ENCODE assay signal across 27 cellular contexts in genomic region chr12:68560823-68561422, GRCh38. TPM values are rescaled to one million over a fixed set of nuclear protein-coding genes. Genes with fewer than 3 reads are reported as not detected.
DNase-seq lines count a peak whose midpoint lies in the region; ATAC-seq, FAIRE-seq and TF ChIP-seq lines count a peak whose summit lies in the region.
"Had no signal": no experiment of that assay in that cellular context is flagged by ENCODE, and none has a peak within 500 bp of the region (broad histone marks: within the 10 kb centered on the region; RNA-seq: fewer than 3 reads in every experiment).

No MANE protein-coding gene starts in this region.

- no peak for FAIRE-seq in H54 (lab: Jason Lieb, UNC)
- FAIRE-seq: colon, GM18507 had no signal

- H3K4me3 Mint-ChIP-seq in GM23338: no peak overlapping the region
- H3K4me3 Mint-ChIP-seq: activated CD8-positive, alpha-beta T cell treated with anti-CD3 and anti-CD28 coated beads, Interleukin-2, amount 10 ng/mL, durations not matched to agents 7 days and 5 days; activated T-cell treated with anti-CD3 and anti-CD28 coated beads, Interleukin-2, amount 50 U/mL, for 24 hours had no signal

- H3K9me3 ChIP-seq in AG04450 (ENCODE audit: control insufficient read depth, insufficient read depth, low read length) (no peaks in the 10 kb centered on the region), colonic mucosa (no peaks in the 10 kb centered on the region), mucosa of rectum (ENCODE audit: control insufficient read depth in 2 of 2, low read length in 2 of 2) (no peaks in the 10 kb centered on the region)
- H3K9me3 ChIP-seq: breast epithelium, upper lobe of right lung had no signal

- intact Hi-C loops in colonic mucosa (cut with DNase I): no loop called here

- POLR2A ChIA-PET in AG04450 (lab: Yijun Ruan, JAX): no interaction called here

- no peak overlapping the region for H3K4me2 ChIP-seq in GM23338

- no peak overlapping the region for H2AFZ ChIP-seq in GM23338

- peaks cover 10% of the 10 kb centered on the region for H3K4me1 Mint-ChIP-seq in GM23338

- H3K4me1 ChIP-seq in GM23338 (ENCODE audit: insufficient read depth) (0 out of 2 replicates have a peak, but pooled peaks cover 2% of the 10 kb centered on the region), colonic mucosa (no peaks in the 10 kb centered on the region), mucosa of rectum (ENCODE audit: control insufficient read depth in 2 of 2, insufficient read depth in 2 of 2, low read length in 2 of 2) (peaks cover 0 to 3% of the 10 kb centered on the region in 2 donors)
- H3K4me1 ChIP-seq: breast epithelium had no signal

- H4K20me1 ChIP-seq in GM23338 (replicated peaks; ENCODE audit: insufficient read depth): no peaks in the 10 kb centered on the region

- DNase-seq in AG04450 (ENCODE audit: low read depth, low spot score): no peak
- DNase-seq in GM23338 (ENCODE audit: low spot score): no peak
- no peak for DNase-seq in colonic mucosa
- DNase-seq in mesenteric fat pad (ENCODE audit: low spot score): no peak
- DNase-seq in T1000 (lab: John Stamatoyannopoulos, UW): no peak
- DNase-seq in H54 (ENCODE audit: insufficient read length, low spot score): no peak
- DNase-seq: activated CD4-positive, CD25-positive, alpha-beta regulatory T cell treated with anti-CD3 and anti-CD28 coated beads, Interleukin-2, amount 50 U/mL, for 72 hours; activated CD8-positive, alpha-beta T cell treated with anti-CD3 and anti-CD28 coated beads, Interleukin-2, amount 10 ng/mL, durations not matched to agents 7 days and 5 days; activated naive CD4-positive, alpha-beta T cell; activated T-cell treated with anti-CD3 and anti-CD28 coated beads, Interleukin-2, amount 50 U/mL, for 24 hours; C1 segment of cervical spinal cord; head of caudate nucleus; Karpas-422; NCI-H187 treated with DMSO at 0.1 percent for 48 hours; NCI-H2227 treated with DMSO at 0.1 percent for 48 hours; NCI-H774; nucleus accumbens; retina; Right ventricle myocardium superior; stimulated activated CD8-positive, alpha-beta memory T cell treated with anti-CD3 and anti-CD28 coated beads, Interleukin-4, amount 100 ng/mL, for 48 hours; upper lobe of right lung had no signal

- no peak for ATAC-seq in GM23338
- ATAC-seq in HG03039 (IDR thresholded peaks at IDR 0.05; ENCODE audit: unreplicated experiment): no peak
- ATAC-seq: activated CD8-positive, alpha-beta T cell treated with anti-CD3 and anti-CD28 coated beads, Interleukin-2, amount 10 ng/mL, durations not matched to agents 7 days and 5 days; HCT116 had no signal

- H3K9me3 Mint-ChIP-seq in GM23338: no peaks in the 10 kb centered on the region
- H3K9me3 Mint-ChIP-seq: activated T-cell treated with anti-CD3 and anti-CD28 coated beads, Interleukin-2, amount 50 U/mL, for 24 hours had no signal

- H3K27ac ChIP-seq in AG04450 (ENCODE audit: low read depth, low read length): peak overlapping the region; percentile 32
- no peak overlapping the region for H3K27ac ChIP-seq in GM23338 (ENCODE audit: low read depth)
- H3K27ac ChIP-seq in colonic mucosa: peak overlapping the region; percentile 29
- H3K27ac ChIP-seq in mucosa of rectum (ENCODE audit: low read depth in 2 of 2, low read length in 2 of 2): peak overlapping the region; percentile 0 to 33

- H3K79me2 ChIP-seq in GM23338 (replicated peaks; ENCODE audit: insufficient read depth): no peaks in the 10 kb centered on the region

- H3K9me2 ChIP-seq in GM23338 (ENCODE audit: insufficient read depth): 0 out of 2 replicates have a peak, but pooled peaks cover 5% of the 10 kb centered on the region

- no peaks in the 10 kb centered on the region for H3F3A ChIP-seq in GM23338 (replicated peaks; ENCODE audit: low read depth)

- no peak overlapping the region for H3K9ac ChIP-seq in colonic mucosa (ENCODE audit: low read depth in 2 of 2, low read length in 2 of 2)
- H3K9ac ChIP-seq in mucosa of rectum (ENCODE audit: low read depth in 1 of 2, low read length in 2 of 2): no peak overlapping the region

- TF ChIP-seq POLR2A in H54 (IDR thresholded peaks at IDR 0.05; ENCODE audit: low read depth, low read length): no peak

- TF ChIP-seq CTCF in AG04450 (IDR thresholded peaks at IDR 0.05; ENCODE audit: low read depth, low read length) (no peak), GM23338 (conservative IDR thresholded peaks at IDR 0.05; ENCODE audit: low read depth in 2 of 2) (no peak), colonic mucosa (IDR thresholded peaks at IDR 0.05) (no peak)

- no peaks in the 10 kb centered on the region for H3K36me3 ChIP-seq in GM23338 (ENCODE audit: insufficient read depth)
- H3K36me3 ChIP-seq in colonic mucosa: no peaks in the 10 kb centered on the region
- H3K36me3 ChIP-seq in mucosa of rectum (ENCODE audit: control insufficient read depth in 2 of 2, insufficient read depth in 2 of 2, low read length in 2 of 2): no peaks in the 10 kb centered on the region
- H3K36me3 ChIP-seq: breast epithelium, upper lobe of right lung had no signal

- peak overlapping the region; percentile 84; the same call in 1 of the 2 replicates for H3K27ac Mint-ChIP-seq in GM23338
- H3K27ac Mint-ChIP-seq: activated CD8-positive, alpha-beta T cell treated with anti-CD3 and anti-CD28 coated beads, Interleukin-2, amount 10 ng/mL, durations not matched to agents 7 days and 5 days; activated T-cell treated with anti-CD3 and anti-CD28 coated beads, Interleukin-2, amount 50 U/mL, for 24 hours had no signal

- H3K4me3 ChIP-seq in AG04450 (ENCODE audit: low read depth, low read length): no peak overlapping the region
- H3K4me3 ChIP-seq in GM23338: no peak overlapping the region
- no peak overlapping the region for H3K4me3 ChIP-seq in colonic mucosa
- no peak overlapping the region for H3K4me3 ChIP-seq in mucosa of rectum (ENCODE audit: low read length in 2 of 2)
- H3K4me3 ChIP-seq: breast epithelium, upper lobe of right lung had no signal

- H3K36me3 Mint-ChIP-seq in GM23338 (ENCODE audit: low read depth): no peaks in the 10 kb centered on the region

- H3K27me3 ChIP-seq in AG04450 (ENCODE audit: control insufficient read depth, insufficient read depth, low read length) (no peaks in the 10 kb centered on the region), GM23338 (ENCODE audit: insufficient read depth) (no peaks in the 10 kb centered on the region), colonic mucosa (no peaks in the 10 kb centered on the region), mucosa of rectum (ENCODE audit: control insufficient read depth in 2 of 2, insufficient read depth in 2 of 2, low read length in 2 of 2) (no peaks in the 10 kb centered on the region)
- H3K27me3 ChIP-seq: breast epithelium, upper lobe of right lung had no signal

- peaks cover 2% of the 10 kb centered on the region for H3K27me3 Mint-ChIP-seq in GM23338 (ENCODE audit: insufficient read depth, low read depth, poor library complexity)
- H3K27me3 Mint-ChIP-seq: activated T-cell treated with anti-CD3 and anti-CD28 coated beads, Interleukin-2, amount 50 U/mL, for 24 hours had no signal

- CTCF ChIA-PET in AG04450 (lab: Charles Lee): no interaction called here

TF ChIP-seq in GM23338, 12 proteins besides CTCF, POLR2A, EP300 and RAD21 (continues in another document):
- TF ChIP-seq ZNF114 (CRISPR knock-in tag; IDR thresholded peaks at IDR 0.05) (no peak), EZH2phosphoT487 (IDR thresholded peaks at IDR 0.05; ENCODE audit: unreplicated experiment) (no peak), JUNB (IDR thresholded peaks at IDR 0.05; ENCODE audit: unreplicated experiment) (no peak), CREB1 (CRISPR knock-in tag; IDR thresholded peaks at IDR 0.05; ENCODE audit: low read depth) (no peak), ETS1 (IDR thresholded peaks at IDR 0.05) (no peak), STAT1 (IDR thresholded peaks at IDR 0.05; ENCODE audit: unreplicated experiment) (no peak)

RNA-seq across cellular contexts. Expression of gene RAP1B, which starts 49.8 kb away (rescaled TPM):
- polyA plus RNA-seq in AG04450 (2011; rRNA removed) (191 and 278 TPM in 2 replicates), GM23338 (2016; fragmentation: Nextera tagmentation; extraction: Ambion mirVana) (76.0 and 90.6 TPM in 2 replicates)
- polyA minus RNA-seq in AG04450 (2011; rRNA and poly(A)+ RNA removed): 54.2 and 96.6 TPM in 2 replicates
- total RNA-seq in GM23338 (2014; rRNA removed; shearing (Covaris generic)): 122 and 128 TPM in 2 replicates
- total RNA-seq in colonic mucosa (100 to 1,000 TPM; 112 to 198 TPM), mesenteric fat pad (323 TPM)
